Comparison of ENCODE assay signal across 20 cellular contexts in genomic region chr3:131899021-131899420, GRCh38.
DNase-seq lines count a peak whose midpoint lies in the region; ATAC-seq and TF ChIP-seq lines count a peak whose summit lies in the region.
"Had no signal": no experiment of that assay in that cellular context is flagged by ENCODE, and none has a peak within 500 bp of the region (broad histone marks: within the 10 kb centered on the region; RNA-seq: fewer than 3 reads in every experiment).

No MANE protein-coding gene starts in this region.

- ATAC-seq in GM23338 = peak; percentile 64
- peak; percentile 52 for ATAC-seq in WTC11
- ATAC-seq in GM21723 (IDR thresholded peaks at IDR 0.05; ENCODE audit: unreplicated experiment) = no peak
- ATAC-seq: HCT116 had no signal

- 52% methylated on average over 5 of the region's 5 CpGs for WGBS in smooth muscle cell (ENCODE audit: low lambda C conversion rate)

- peaks cover 6% of the 10 kb centered on the region; the same call in 2 of the 3 replicates for H3K4me1 Mint-ChIP-seq in GM23338
- peaks cover 5% of the 10 kb centered on the region for H3K4me1 Mint-ChIP-seq in WTC11
- H3K4me1 Mint-ChIP-seq: B cell; CD4-positive, CD25-positive, alpha-beta regulatory T cell; CD8-positive, alpha-beta memory T cell had no signal

- CTCF ChIA-PET in A673 (lab: Charles Lee) (interaction anchor here (0.6 to 0.8 kb wide), 2 partner anchors 12 to 136 kb away, joined by 3 to 5 read pairs; partner anchors contain the start of gene CPNE4), WTC11 (lab: Charles Lee) (interaction anchor here (1.0 to 1.5 kb wide), 3 partner anchors 105 to 443 kb away, joined by 3 to 4 read pairs (median 4); partner anchors contain the start of gene CPNE4)

- no peak for DNase-seq in A673 (ENCODE audit: low spot score)
- no peak for DNase-seq in GM23338 (ENCODE audit: low spot score)
- DNase-seq in WTC11 (ENCODE audit: low spot score) = no peak
- no peak for DNase-seq in smooth muscle cell (lab: John Stamatoyannopoulos, UW; ENCODE audit: unreplicated experiment)
- no peak for DNase-seq in NCI-H2171 treated with DMSO at 0.1 percent for 48 hours (lab: John Stamatoyannopoulos, UW)
- DNase-seq in NCI-H2029 (lab: John Stamatoyannopoulos, UW) = no peak
- DNase-seq: 8988T; C1 segment of cervical spinal cord; CD4-positive, CD25-positive, alpha-beta regulatory T cell; CD8-positive, alpha-beta memory T cell; COR-L47; DMS 273 treated with DMSO at 0.1 percent for 48 hours; DMS53; DND-41; EL; GM23248 had no signal

- no TSS peak for BruUV-seq in A673 (replicated peaks; lab: Mats Ljungman, UMichigan)

- H3K9me2 ChIP-seq in GM23338 (ENCODE audit: insufficient read depth) = no peaks in the 10 kb centered on the region

- H3K27me3 ChIP-seq in A673 (replicated peaks; ENCODE audit: insufficient read depth, low read depth, low read length, poor library complexity) = no peaks in the 10 kb centered on the region
- H3K27me3 ChIP-seq in GM23338 (ENCODE audit: insufficient read depth) = no peaks in the 10 kb centered on the region
- no peaks in the 10 kb centered on the region for H3K27me3 ChIP-seq in smooth muscle cell (ENCODE audit: low read depth)

- H2AFZ ChIP-seq in GM23338 = peak overlapping the region; percentile 56; the same call in 1 of the 2 replicates
- H2AFZ ChIP-seq in smooth muscle cell (ENCODE audit: low read depth) = peak overlapping the region; percentile 74
- H2AFZ ChIP-seq: GM23248 had no signal

- H3K27ac ChIP-seq in A673 (ENCODE audit: low read depth, low read length, poor library complexity, severe bottlenecking) = peak overlapping the region; percentile 61
- H3K27ac ChIP-seq in GM23338 (ENCODE audit: low read depth) = no peak overlapping the region
- H3K27ac ChIP-seq in smooth muscle cell (ENCODE audit: low read depth) = no peak overlapping the region
- H3K27ac ChIP-seq: GM23248, HL-60 had no signal

- no peak overlapping the region for H3K4me3 ChIP-seq in A673 (ENCODE audit: low read depth, low read length, poor library complexity, severe bottlenecking)
- H3K4me3 ChIP-seq in GM23338 = no peak overlapping the region
- no peak overlapping the region for H3K4me3 ChIP-seq in smooth muscle cell
- H3K4me3 ChIP-seq: GM23248 had no signal

- intact Hi-C loops in A673 (cut with micrococcal nuclease; ENCODE audit: unreplicated experiment) = loop anchor here (5.0 kb wide), 1 partner anchor 102 kb away; no protein-coding TSS in a partner anchor

- no peak overlapping the region for H3K4me3 Mint-ChIP-seq in GM23338
- H3K4me3 Mint-ChIP-seq in WTC11 = no peak overlapping the region
- H3K4me3 Mint-ChIP-seq: B cell; CD4-positive, CD25-positive, alpha-beta regulatory T cell; CD8-positive, alpha-beta memory T cell had no signal

- H3K27ac Mint-ChIP-seq in GM23338 (no peak overlapping the region), WTC11 (no peak overlapping the region)
- H3K27ac Mint-ChIP-seq: B cell; CD8-positive, alpha-beta memory T cell had no signal

- H3K4me2 ChIP-seq in GM23338 (no peak overlapping the region), smooth muscle cell (no peak overlapping the region)

- POLR2A ChIA-PET in A673 (lab: Charles Lee; ENCODE audit: low non-redundant PET) (no interaction called here), WTC11 (lab: Charles Lee) (no interaction called here)

- H3K9me3 Mint-ChIP-seq in GM23338 (no peaks in the 10 kb centered on the region), WTC11 (no peaks in the 10 kb centered on the region)

- no peaks in the 10 kb centered on the region for H4K20me1 ChIP-seq in GM23338 (replicated peaks; ENCODE audit: insufficient read depth)
- H4K20me1 ChIP-seq in smooth muscle cell (ENCODE audit: low read depth) = no peaks in the 10 kb centered on the region

- no peaks in the 10 kb centered on the region for H3K36me3 ChIP-seq in A673 (ENCODE audit: insufficient read depth, low read length, poor library complexity, severe bottlenecking)
- no peaks in the 10 kb centered on the region for H3K36me3 ChIP-seq in GM23338 (ENCODE audit: insufficient read depth)
- H3K36me3 ChIP-seq in smooth muscle cell (ENCODE audit: low read depth) = no peaks in the 10 kb centered on the region

- H3K36me3 Mint-ChIP-seq in GM23338 (ENCODE audit: low read depth) = no peaks in the 10 kb centered on the region
- H3K36me3 Mint-ChIP-seq in WTC11 = no peaks in the 10 kb centered on the region
- H3K36me3 Mint-ChIP-seq: CD4-positive, CD25-positive, alpha-beta regulatory T cell; CD8-positive, alpha-beta memory T cell had no signal

- TF ChIP-seq CTCF in A673 (conservative IDR thresholded peaks at IDR 0.05; ENCODE audit: low read depth, low read length) (no peak), GM23338 (conservative IDR thresholded peaks at IDR 0.05; ENCODE audit: low read depth in 2 of 2) (no peak), WTC11 (IDR thresholded peaks at IDR 0.05) (no peak), smooth muscle cell (IDR thresholded peaks at IDR 0.05; ENCODE audit: borderline replicate concordance, insufficient read depth, poor library complexity, severe bottlenecking) (no peak)

- no peaks in the 10 kb centered on the region for H3K79me2 ChIP-seq in GM23338 (replicated peaks; ENCODE audit: insufficient read depth)
- no peaks in the 10 kb centered on the region for H3K79me2 ChIP-seq in smooth muscle cell (ENCODE audit: low read depth)

- H3K4me1 ChIP-seq in A673 (ENCODE audit: insufficient read depth, low read length, poor library complexity, severe bottlenecking) = peaks cover 46% of the 10 kb centered on the region
- no peaks in the 10 kb centered on the region for H3K4me1 ChIP-seq in GM23338 (ENCODE audit: insufficient read depth)
- H3K4me1 ChIP-seq in smooth muscle cell (ENCODE audit: low read depth) = peaks cover 12% of the 10 kb centered on the region

- H3K9me3 ChIP-seq in A673 (ENCODE audit: low read depth, low read length, poor library complexity, severe bottlenecking) = no peaks in the 10 kb centered on the region
- no peaks in the 10 kb centered on the region for H3K9me3 ChIP-seq in smooth muscle cell (replicated peaks; ENCODE audit: low read depth)

- H3K9ac ChIP-seq in smooth muscle cell (ENCODE audit: low read depth) = no peak overlapping the region
- H3K9ac ChIP-seq: GM23248 had no signal

- H3F3A ChIP-seq in GM23338 (replicated peaks; ENCODE audit: low read depth) (no peaks in the 10 kb centered on the region), smooth muscle cell (ENCODE audit: low read depth) (no peaks in the 10 kb centered on the region)

- H3K27me3 Mint-ChIP-seq in GM23338 (ENCODE audit: insufficient read depth, low read depth, poor library complexity) (no peaks in the 10 kb centered on the region), WTC11 (ENCODE audit: low read depth) (no peaks in the 10 kb centered on the region)
- H3K27me3 Mint-ChIP-seq: B cell; CD4-positive, CD25-positive, alpha-beta regulatory T cell had no signal

TF ChIP-seq in GM23338, 12 proteins besides CTCF, POLR2A, EP300 and RAD21 (continues in another document):
- TF ChIP-seq ZNF114 (CRISPR knock-in tag; IDR thresholded peaks at IDR 0.05) = no peak
- TF ChIP-seq NANOG (IDR thresholded peaks at IDR 0.05; ENCODE audit: borderline replicate concordance) = no peak
- no peak for TF ChIP-seq EZH2phosphoT487 (IDR thresholded peaks at IDR 0.05; ENCODE audit: unreplicated experiment)
- no peak for TF ChIP-seq ZNF331 (CRISPR knock-in tag; IDR thresholded peaks at IDR 0.05; ENCODE audit: low read depth)
- TF ChIP-seq CREB1 (CRISPR knock-in tag; IDR thresholded peaks at IDR 0.05; ENCODE audit: low read depth) = no peak
- TF ChIP-seq STAT1 (IDR thresholded peaks at IDR 0.05; ENCODE audit: unreplicated experiment) = no peak
- TF ChIP-seq, protein P1, sequence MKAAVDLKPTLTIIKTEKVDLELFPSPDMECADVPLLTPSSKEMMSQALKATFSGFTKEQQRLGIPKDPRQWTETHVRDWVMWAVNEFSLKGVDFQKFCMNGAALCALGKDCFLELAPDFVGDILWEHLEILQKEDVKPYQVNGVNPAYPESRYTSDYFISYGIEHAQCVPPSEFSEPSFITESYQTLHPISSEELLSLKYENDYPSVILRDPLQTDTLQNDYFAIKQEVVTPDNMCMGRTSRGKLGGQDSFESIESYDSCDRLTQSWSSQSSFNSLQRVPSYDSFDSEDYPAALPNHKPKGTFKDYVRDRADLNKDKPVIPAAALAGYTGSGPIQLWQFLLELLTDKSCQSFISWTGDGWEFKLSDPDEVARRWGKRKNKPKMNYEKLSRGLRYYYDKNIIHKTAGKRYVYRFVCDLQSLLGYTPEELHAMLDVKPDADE (IDR thresholded peaks at IDR 0.05) = no peak
- TF ChIP-seq JUNB (IDR thresholded peaks at IDR 0.05; ENCODE audit: unreplicated experiment) = no peak

TF ChIP-seq in WTC11, 78 proteins besides CTCF, POLR2A, EP300 and RAD21 (continues in another document):
- TF ChIP-seq ESRRA (CRISPR knock-in tag; IDR thresholded peaks at IDR 0.05; ENCODE audit: borderline replicate concordance) (no peak), TEAD4 (CRISPR knock-in tag; IDR thresholded peaks at IDR 0.05) (no peak), ATF2 (CRISPR knock-in tag; IDR thresholded peaks at IDR 0.05; ENCODE audit: borderline replicate concordance, low read depth) (no peak), ERG (CRISPR knock-in tag; IDR thresholded peaks at IDR 0.05) (no peak), ZNF423 (CRISPR knock-in tag; IDR thresholded peaks at IDR 0.05) (no peak), HMGA2 (CRISPR knock-in tag; IDR thresholded peaks at IDR 0.05) (no peak), CREM (CRISPR knock-in tag; IDR thresholded peaks at IDR 0.05) (no peak), KAT7 (CRISPR knock-in tag; IDR thresholded peaks at IDR 0.05; ENCODE audit: borderline replicate concordance) (no peak)
